In the genomic region with DNA sequence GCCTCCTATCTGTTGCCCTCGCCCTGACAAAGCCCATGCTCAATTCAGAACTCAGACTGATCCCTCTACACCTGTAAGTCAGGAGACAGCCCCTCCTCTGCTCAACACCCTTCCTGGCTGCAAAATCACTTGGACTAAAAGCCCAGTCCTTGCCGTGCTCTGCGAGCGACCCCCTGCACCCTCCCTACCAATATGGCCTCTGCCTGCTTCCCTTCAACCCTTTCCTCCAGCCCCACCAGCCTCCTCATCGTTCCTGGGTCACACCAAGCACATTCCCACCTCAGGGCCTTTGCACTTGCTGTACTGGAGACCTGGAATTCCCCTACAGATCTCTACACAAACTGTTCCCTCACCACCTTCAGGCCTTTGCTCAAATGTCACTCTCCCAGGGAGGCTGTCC, we compare ENCODE assay signal across 20 cellular contexts. TPM values are rescaled to one million over a fixed set of nuclear protein-coding genes. Genes with fewer than 3 reads are reported as not detected.
"Had no signal": no experiment of that assay in that cellular context is flagged by ENCODE, and none has a peak within 500 bp of the region (broad histone marks: within the 10 kb centered on the region; RNA-seq: fewer than 3 reads in every experiment).

No MANE protein-coding gene starts in this region.

- H3K4me1 ChIP-seq: heart left ventricle, right atrium auricular region had no signal

- DNase-seq: cerebellar nuclear complex; effector memory CD8-positive, alpha-beta T cell; erythroblast; foreskin melanocyte; heart left ventricle; islet precursor cell; mammary epithelial cell; naive thymus-derived CD4-positive, alpha-beta T cell; occipital lobe; posterior cingulate gyrus; stimulated activated CD4-positive, alpha-beta T cell treated with anti-CD3 and anti-CD28 coated beads, Interleukin-12 subunit alpha, Interleukin-12 subunit beta, amount 100 ng/mL, for 4 hours; stimulated activated naive CD4-positive, alpha-beta T cell; stomach; trophoblast cell had no signal

- H3K36me3 ChIP-seq: cardiac muscle cell, heart left ventricle, right atrium auricular region, stomach had no signal

- H3K4me3 ChIP-seq: cardiac muscle cell, heart left ventricle, right atrium auricular region, stomach had no signal

- H3K4me3 Mint-ChIP-seq: dendritic cell treated with granulocyte-macrophage colony-stimulating factor and Interleukin-4, amounts not matched to agents 40 ng/mL and 50 ng/mL, for 4 days; effector memory CD8-positive, alpha-beta T cell; naive thymus-derived CD4-positive, alpha-beta T cell had no signal

- H3K27me3 ChIP-seq: cardiac muscle cell, heart left ventricle, right atrium auricular region, stomach had no signal

- H3K9me3 Mint-ChIP-seq: dendritic cell treated with granulocyte-macrophage colony-stimulating factor and Interleukin-4, amounts not matched to agents 40 ng/mL and 50 ng/mL, for 4 days; effector memory CD8-positive, alpha-beta T cell had no signal

- H3K4me1 Mint-ChIP-seq: naive thymus-derived CD4-positive, alpha-beta T cell had no signal

- H3K27ac Mint-ChIP-seq: dendritic cell treated with granulocyte-macrophage colony-stimulating factor and Interleukin-4, amounts not matched to agents 40 ng/mL and 50 ng/mL, for 4 days; effector memory CD8-positive, alpha-beta T cell; naive thymus-derived CD4-positive, alpha-beta T cell had no signal

- H3K27ac ChIP-seq: cardiac muscle cell, right atrium auricular region, stomach had no signal

- ATAC-seq: effector memory CD8-positive, alpha-beta T cell; heart left ventricle; left lobe of liver; naive thymus-derived CD4-positive, alpha-beta T cell had no signal

- H3K9me3 ChIP-seq: right atrium auricular region had no signal

RNA-seq across cellular contexts. Expression of gene SSUH2, which starts 5.2 kb away (rescaled TPM):
- total RNA-seq: left lobe of liver; mononuclear cell; naive thymus-derived CD4-positive, alpha-beta T cell had no signal
- polyA plus RNA-seq: cardiac muscle cell; endothelial cell of umbilical vein; naive thymus-derived CD4-positive, alpha-beta T cell had no signal
